18 cellular contexts compared by ENCODE assay signal in the genomic region with DNA sequence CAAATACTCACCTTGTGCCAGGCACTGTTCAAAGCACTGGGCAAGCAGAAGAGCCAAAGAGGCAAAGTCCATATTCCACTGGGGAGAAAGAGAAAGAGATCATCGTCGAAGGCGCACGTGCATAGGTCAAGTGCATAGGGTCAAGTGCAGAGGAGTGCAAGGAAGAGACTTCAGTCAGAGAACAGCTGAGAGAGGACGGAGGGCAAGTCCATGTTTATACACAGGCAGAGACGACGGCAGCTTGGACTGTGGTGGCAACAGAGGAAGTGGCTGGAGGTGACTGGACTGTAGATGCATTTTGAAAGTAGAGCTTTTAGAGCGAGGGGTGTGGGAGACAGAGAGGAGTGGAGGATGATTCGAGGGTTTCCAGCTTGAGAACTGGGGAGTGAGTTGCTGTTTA.
DNase-seq lines count a peak whose midpoint lies in the region; TF ChIP-seq lines count a peak whose summit lies in the region.
"Had no signal": no experiment of that assay in that cellular context is flagged by ENCODE, and none has a peak within 500 bp of the region (broad histone marks: within the 10 kb centered on the region; RNA-seq: fewer than 3 reads in every experiment).

No MANE protein-coding gene starts in this region.

- H3K4me1 Mint-ChIP-seq in neural progenitor cell = peaks cover 39% of the 10 kb centered on the region

- H3K36me3 Mint-ChIP-seq in neural progenitor cell = no peaks in the 10 kb centered on the region
- H3K36me3 Mint-ChIP-seq: naive B cell had no signal

- no peaks in the 10 kb centered on the region for H3K9me3 Mint-ChIP-seq in neural progenitor cell
- H3K9me3 Mint-ChIP-seq: naive B cell had no signal

- no peak overlapping the region for H3K4me2 ChIP-seq in neural progenitor cell

- WGBS in ectodermal cell, 2 experiments = 88 to 89% methylated on average over 9 of the region's 9 CpGs

- H3K79me2 ChIP-seq in neural progenitor cell (ENCODE audit: low read depth) = no peaks in the 10 kb centered on the region

- TF ChIP-seq CTCF in neural progenitor cell (IDR thresholded peaks at IDR 0.05) = no peak

- peak overlapping the region; percentile 83 for H3K27ac ChIP-seq in ectodermal cell (ENCODE audit: insufficient read depth, low read depth, low read length, poor library complexity, severe bottlenecking)
- no peak overlapping the region for H3K27ac ChIP-seq in neural progenitor cell
- H3K27ac ChIP-seq: GM23248, thyroid gland had no signal

- H3K36me3 ChIP-seq in ectodermal cell (ENCODE audit: control insufficient read depth, insufficient read depth, low read length) (no peaks in the 10 kb centered on the region), neural progenitor cell (no peaks in the 10 kb centered on the region)
- H3K36me3 ChIP-seq: BE2C, thyroid gland had no signal

- H3K9me3 ChIP-seq in ectodermal cell (ENCODE audit: control insufficient read depth, low read length) = no peaks in the 10 kb centered on the region
- H3K9me3 ChIP-seq in neural progenitor cell (ENCODE audit: low read depth) = no peaks in the 10 kb centered on the region
- H3K9me3 ChIP-seq: BE2C, thyroid gland had no signal

- H3K27me3 Mint-ChIP-seq in neural progenitor cell (ENCODE audit: insufficient read depth, low read depth) = peaks cover 17% of the 10 kb centered on the region

- H3K27ac Mint-ChIP-seq in neural progenitor cell = peak overlapping the region; percentile 78

- H3F3A ChIP-seq in neural progenitor cell (ENCODE audit: low read depth) = peaks cover 21% of the 10 kb centered on the region

- no peak overlapping the region for H3K9ac ChIP-seq in neural progenitor cell
- H3K9ac ChIP-seq: GM23248 had no signal

- peaks cover 25% of the 10 kb centered on the region for H3K4me1 ChIP-seq in ectodermal cell (ENCODE audit: control insufficient read depth, insufficient read depth, low read length)
- H3K4me1 ChIP-seq in neural progenitor cell = peaks cover 28% of the 10 kb centered on the region
- H3K4me1 ChIP-seq: thyroid gland had no signal

- in situ Hi-C loops in G401 (cut with HindIII; ENCODE audit: low sequenced_read_pairs) = no loop called here

- H4K20me1 ChIP-seq in neural progenitor cell (ENCODE audit: low read depth) = no peaks in the 10 kb centered on the region

- DNase-seq in COLO668 (lab: John Stamatoyannopoulos, UW; ENCODE audit: unreplicated experiment) = peak; percentile 38
- peak; percentile 22 for DNase-seq in NCI-H187 treated with DMSO at 0.1 percent for 48 hours (lab: John Stamatoyannopoulos, UW)
- no peak for DNase-seq in neural progenitor cell (ENCODE audit: low spot score)
- no peak for DNase-seq in superior temporal gyrus (ENCODE audit: extremely low spot score)
- no peak for DNase-seq in G401 (ENCODE audit: low spot score)
- no peak for DNase-seq in NCI-H1930 (lab: John Stamatoyannopoulos, UW)
- DNase-seq: activated CD4-positive, alpha-beta T cell treated with anti-CD3 and anti-CD28 coated beads for 1 hour; activated CD8-positive, alpha-beta memory T cell treated with anti-CD3 and anti-CD28 coated beads, Interleukin-2, amount 50 U/mL, for 48 hours; activated naive CD4-positive, alpha-beta T cell treated with anti-CD3 and anti-CD28 coated beads, Interleukin-2, amount 50 U/mL, for 16 hours; GM23248; Kasumi-1; naive B cell; NCI-H1694 treated with DMSO at 0.1 percent for 48 hours; stimulated activated CD4-positive, alpha-beta T cell treated with anti-CD3 and anti-CD28 coated beads, Interleukin-2, amount 100 ng/mL, for 24 hours; T-helper 2 cell; thyroid gland had no signal

- H3K4me3 Mint-ChIP-seq in neural progenitor cell = peak overlapping the region; percentile 22

- H3K4me3 ChIP-seq in ectodermal cell (ENCODE audit: insufficient read depth, low read depth, low read length) (no peak overlapping the region), neural progenitor cell (no peak overlapping the region)
- H3K4me3 ChIP-seq: GM23248, thyroid gland had no signal

- H2AFZ ChIP-seq in neural progenitor cell (replicated peaks) = no peak overlapping the region
- H2AFZ ChIP-seq: GM23248 had no signal

- H3K27me3 ChIP-seq in ectodermal cell (ENCODE audit: control insufficient read depth, insufficient read depth, low read length, poor library complexity, severe bottlenecking) = no peaks in the 10 kb centered on the region
- H3K27me3 ChIP-seq in neural progenitor cell = no peaks in the 10 kb centered on the region
- H3K27me3 ChIP-seq: BE2C, thyroid gland had no signal

Comparison
In these comparisons a context has a peak if more than half of its experiments do, and no peak if none do; other contexts are left out.
1. DNase-seq: peak in COLO668 (single experiment) and NCI-H187 treated with DMSO at 0.1 percent for 48 hours (single experiment); none in neural progenitor cell (single experiment), superior temporal gyrus (single experiment), G401 (single experiment) and NCI-H1930 (0 of 2).